ENCODE assay signal across 8 cellular contexts in the genomic region with DNA sequence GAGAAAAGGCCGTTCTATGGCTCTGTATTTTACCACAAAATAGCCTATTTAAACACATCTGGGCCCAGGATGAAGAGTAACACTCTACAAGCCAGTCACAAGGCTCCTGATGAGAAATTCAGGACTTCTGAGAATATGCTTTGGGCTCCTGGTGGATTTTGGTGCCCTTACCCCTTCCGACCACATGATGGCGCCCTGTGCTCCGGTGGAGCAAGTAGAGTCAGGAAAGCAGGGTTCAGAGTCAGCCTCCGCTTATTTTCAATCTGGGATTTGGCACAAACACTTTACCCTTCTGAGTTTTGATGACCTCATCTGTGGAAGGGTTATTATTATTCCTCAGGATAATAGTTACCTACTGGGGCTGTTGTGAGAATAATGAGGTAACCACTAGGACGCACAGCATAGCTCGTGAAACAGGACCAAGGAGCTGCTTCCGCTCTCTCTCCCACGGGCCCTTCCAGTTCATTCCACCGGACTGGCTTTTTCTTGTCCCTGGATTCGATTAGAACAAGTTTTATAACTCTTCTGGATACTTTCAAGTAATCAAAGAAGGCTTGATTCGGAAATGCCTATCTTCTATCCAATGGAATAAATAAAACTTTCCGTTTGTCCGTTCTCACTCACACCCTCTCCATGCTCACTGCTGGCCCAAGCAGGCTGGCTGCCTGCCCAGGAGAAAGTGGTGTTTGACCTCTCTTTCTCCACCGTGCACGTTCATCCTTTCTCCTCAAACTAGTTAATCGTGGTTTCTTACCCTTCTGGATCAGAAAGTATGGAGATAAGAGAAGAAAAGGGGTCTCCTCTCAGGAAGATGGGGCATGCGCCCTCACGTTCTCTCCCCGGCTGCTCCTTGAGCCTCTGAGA.
DNase-seq lines count a peak whose midpoint lies in the region; ATAC-seq and TF ChIP-seq lines count a peak whose summit lies in the region.

No MANE protein-coding gene starts in this region.

- ATAC-seq in heart right ventricle (peak in 2 of 8 donors; percentile 29 to 61), mucosa of descending colon (peak; percentile 34), HG03565 (IDR thresholded peaks at IDR 0.05; ENCODE audit: unreplicated experiment) (no peak), HG03095 (IDR thresholded peaks at IDR 0.05; ENCODE audit: unreplicated experiment) (no peak)
- no peak for ATAC-seq in activated naive CD8-positive, alpha-beta T cell treated with anti-CD3 and anti-CD28 coated beads, Interleukin-2, amount 50 U/mL, for 24 hours

- no peaks in the 10 kb centered on the region for H3K4me1 ChIP-seq in heart right ventricle
- no peaks in the 10 kb centered on the region for H3K4me1 ChIP-seq in mucosa of descending colon (ENCODE audit: low read depth)

- H3K9me3 Mint-ChIP-seq in activated naive CD8-positive, alpha-beta T cell treated with anti-CD3 and anti-CD28 coated beads, Interleukin-2, amount 50 U/mL, for 24 hours: no peaks in the 10 kb centered on the region

- no peaks in the 10 kb centered on the region for H3K36me3 ChIP-seq in heart right ventricle
- H3K36me3 ChIP-seq in mucosa of descending colon (ENCODE audit: low read depth): no peaks in the 10 kb centered on the region

- no peaks in the 10 kb centered on the region for H3K4me1 Mint-ChIP-seq in activated naive CD8-positive, alpha-beta T cell treated with anti-CD3 and anti-CD28 coated beads, Interleukin-2, amount 50 U/mL, for 24 hours

- H3K4me3 Mint-ChIP-seq in activated naive CD8-positive, alpha-beta T cell treated with anti-CD3 and anti-CD28 coated beads, Interleukin-2, amount 50 U/mL, for 24 hours: no peak overlapping the region

- WGBS in heart right ventricle, 2 donors: 64 to 70% methylated on average over 20 of the region's 20 CpGs

- peak; percentile 10 to 14 for DNase-seq in heart right ventricle
- no peak for DNase-seq in cardiac septum (ENCODE audit: low spot score)
- peak; percentile 35 for DNase-seq in HT1080 (ENCODE audit: low read depth)
- DNase-seq in activated naive CD8-positive, alpha-beta T cell treated with anti-CD3 and anti-CD28 coated beads, Interleukin-2, amount 50 U/mL, for 24 hours: peak; percentile 33
- DNase-seq in mucosa of descending colon: peak in 2 of 3 donors; percentile 6 to 23
- no peak for DNase-seq in effector CD4-positive, alpha-beta T cell

- TF ChIP-seq CTCF in heart right ventricle (IDR thresholded peaks at IDR 0.05) (peak in 8 of 9 donors; percentile 9 to 52 (median 36)), mucosa of descending colon (IDR thresholded peaks at IDR 0.05) (no peak)

- H3K4me3 ChIP-seq in heart right ventricle (no peak overlapping the region), mucosa of descending colon (no peak overlapping the region)

- H3K9me3 ChIP-seq in heart right ventricle (no peaks in the 10 kb centered on the region), mucosa of descending colon (no peaks in the 10 kb centered on the region)

- H3K27me3 ChIP-seq in heart right ventricle: no peaks in the 10 kb centered on the region

- no peaks in the 10 kb centered on the region for H3K36me3 Mint-ChIP-seq in activated naive CD8-positive, alpha-beta T cell treated with anti-CD3 and anti-CD28 coated beads, Interleukin-2, amount 50 U/mL, for 24 hours (ENCODE audit: low read depth)

- H3K27ac ChIP-seq in heart right ventricle: no peak overlapping the region

- peaks cover 14% of the 10 kb centered on the region for H3K27me3 Mint-ChIP-seq in activated naive CD8-positive, alpha-beta T cell treated with anti-CD3 and anti-CD28 coated beads, Interleukin-2, amount 50 U/mL, for 24 hours

- intact Hi-C loops in heart right ventricle (cut with DNase I): no loop called here
- intact Hi-C loops in cardiac septum (cut with DNase I): no loop called here
- intact Hi-C loops in mucosa of descending colon (cut with DNase I, micrococcal nuclease): no loop called here

- H3K27ac Mint-ChIP-seq in activated naive CD8-positive, alpha-beta T cell treated with anti-CD3 and anti-CD28 coated beads, Interleukin-2, amount 50 U/mL, for 24 hours: no peak overlapping the region

Comparison
In these comparisons a context has a peak if more than half of its experiments do, and no peak if none do; other contexts are left out.
1. DNase-seq: peak in heart right ventricle (2 of 2), HT1080 (single experiment), activated naive CD8-positive, alpha-beta T cell treated with anti-CD3 and anti-CD28 coated beads, Interleukin-2, amount 50 U/mL, for 24 hours (single experiment) and mucosa of descending colon (2 of 3); none in cardiac septum (single experiment) and effector CD4-positive, alpha-beta T cell (single experiment).